In the genomic region with DNA sequence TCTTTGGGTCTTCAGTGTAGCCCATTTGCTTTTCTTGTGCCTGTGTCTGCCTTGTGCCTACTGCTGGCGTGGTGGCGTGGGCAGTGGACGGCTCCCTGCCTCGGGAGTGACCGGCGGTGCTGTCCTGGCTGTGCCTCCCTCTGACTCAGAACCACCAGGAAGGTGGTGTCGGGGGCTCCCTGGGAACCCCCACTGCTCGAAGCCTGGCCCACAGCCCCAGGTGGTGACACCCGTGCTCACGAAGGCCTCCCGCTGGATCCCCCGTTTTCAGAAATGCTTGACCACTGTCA, we compare ENCODE assay signal across 18 cellular contexts. TPM values are rescaled to one million over a fixed set of nuclear protein-coding genes. Genes with fewer than 3 reads are reported as not detected.
A peak's percentile ranks its signal among the peaks of the same experiment; 100 is the strongest.
DNase-seq lines count a peak whose midpoint lies in the region; ATAC-seq, FAIRE-seq and TF ChIP-seq lines count a peak whose summit lies in the region.
"Had no signal": no experiment of that assay in that cellular context is flagged by ENCODE, and none has a peak within 500 bp of the region (broad histone marks: within the 10 kb centered on the region; RNA-seq: fewer than 3 reads in every experiment).

No MANE protein-coding gene starts in this region.

- no peak overlapping the region for H3K9ac ChIP-seq in HepG2 (ENCODE audit: insufficient read depth, low read depth, low read length)
- H3K9ac ChIP-seq: BLaER1 had no signal

- TF ChIP-seq EP300 in HepG2 (IDR thresholded peaks at IDR 0.05; ENCODE audit: low read depth in 2 of 2, low read length in 2 of 2) (no peak), HepG2 (CRISPR knock-in tag; IDR thresholded peaks at IDR 0.05; ENCODE audit: borderline replicate concordance) (no peak)

- H3K79me2 ChIP-seq in HepG2 (ENCODE audit: insufficient read depth, low read length) (peaks cover 47% of the 10 kb centered on the region), hepatocyte (peaks cover 64% of the 10 kb centered on the region)

- TF ChIP-seq POLR2A in HepG2 (IDR thresholded peaks at IDR 0.05; ENCODE audit: insufficient read depth in 1 of 2, low read depth in 2 of 2, low read length in 2 of 2) (no peak), right lobe of liver (IDR thresholded peaks at IDR 0.05) (no peak)

- DNase-seq in HepG2 (ENCODE audit: low spot score) (no peak), right lobe of liver (no peak), hepatocyte (ENCODE audit: low spot score) (no peak), NCI-H345 (lab: John Stamatoyannopoulos, UW) (no peak)
- no peak for DNase-seq in NK-92 treated with Interleukin-12 subunit alpha and Interleukin-12 subunit beta, amount 100 ng/mL, for 24 hours (lab: John Stamatoyannopoulos, UW)
- DNase-seq: 8988T; AML-193; Caco-2; CD8-positive, alpha-beta memory T cell; DND-41; GDM1; HFFc6 had no signal

- 100% methylated on average over 6 of the region's 12 CpGs for WGBS in HepG2 (ENCODE audit: low lambda C conversion rate)
- no CpG with 5 or more reads among the region's 12 CpGs for WGBS in right lobe of liver (ENCODE audit: insufficient coverage, low coverage, low lambda C conversion rate, missing lambda C conversion rate)
- 97% methylated on average over 12 of the region's 12 CpGs for WGBS in hepatocyte (ENCODE audit: low lambda C conversion rate, missing lambda C conversion rate)

- H3K9me3 ChIP-seq in HepG2 (ENCODE audit: low read length), result no peaks in the 10 kb centered on the region
- no peaks in the 10 kb centered on the region for H3K9me3 ChIP-seq in right lobe of liver
- no peaks in the 10 kb centered on the region for H3K9me3 ChIP-seq in hepatocyte (ENCODE audit: low read depth)
- H3K9me3 ChIP-seq: BLaER1, Caco-2, HAP-1 had no signal

- intact Hi-C loops in HepG2 (cut with micrococcal nuclease; ENCODE audit: unreplicated experiment) (no loop called here), right lobe of liver (cut with DNase I) (no loop called here)

- no peak overlapping the region for H3K4me2 ChIP-seq in HepG2 (ENCODE audit: low read depth, low read length)
- H3K4me2 ChIP-seq in hepatocyte, result no peak overlapping the region
- H3K4me2 ChIP-seq: BLaER1 had no signal

- H3K4me3 ChIP-seq in HepG2 (replicated peaks in 1 of 3; ENCODE audit: insufficient read depth in 1 of 3, low read depth in 2 of 3, low read length in 3 of 3) (no peak overlapping the region), right lobe of liver (no peak overlapping the region), hepatocyte (no peak overlapping the region)
- H3K4me3 ChIP-seq: BLaER1, HAP-1 had no signal

- in situ Hi-C loops in HepG2 (cut with HindIII; ENCODE audit: extremely low pct_ligation_motif_present, low pct_unique_long_range_greater_than_20kb), result no loop called here

- BruUV-seq in HepG2 (replicated peaks; lab: Mats Ljungman, UMichigan), result no TSS peak

- H3K9me2 ChIP-seq in hepatocyte (replicated peaks; ENCODE audit: insufficient read depth), result no peaks in the 10 kb centered on the region

- no peak overlapping the region for H3K27ac ChIP-seq in HepG2 (ENCODE audit: extremely low read length, insufficient read depth, low read length)
- no peak overlapping the region for H3K27ac ChIP-seq in right lobe of liver
- peak overlapping the region; percentile 97 for H3K27ac ChIP-seq in hepatocyte
- H3K27ac ChIP-seq: BLaER1 had no signal

- H3K36me3 ChIP-seq in HepG2 (replicated peaks in 1 of 2; ENCODE audit: control insufficient read depth in 1 of 2, insufficient read depth in 2 of 2, low read length in 2 of 2) (peaks cover 25 to 50% of the 10 kb centered on the region in 2 experiments; a peak in 4 of 5 replicates), right lobe of liver (peaks cover 12 to 39% (median 28%) of the 10 kb centered on the region in 4 donors), hepatocyte (replicated peaks; ENCODE audit: insufficient read depth, low read depth) (no peaks in the 10 kb centered on the region)

- peaks cover 39% of the 10 kb centered on the region for H4K20me1 ChIP-seq in HepG2 (ENCODE audit: insufficient read depth, low read length)
- H4K20me1 ChIP-seq in hepatocyte (ENCODE audit: insufficient read depth, poor library complexity, severe bottlenecking), result peaks cover 48% of the 10 kb centered on the region

- ATAC-seq in HepG2, result no peak
- ATAC-seq in right lobe of liver, result no peak
- ATAC-seq in HG02610 (IDR thresholded peaks at IDR 0.05; ENCODE audit: unreplicated experiment), result no peak

- no peaks in the 10 kb centered on the region for H3K27me3 ChIP-seq in HepG2 (ENCODE audit: control insufficient read depth in 1 of 2, insufficient read depth in 2 of 2, low read length in 2 of 2)
- H3K27me3 ChIP-seq in right lobe of liver, result no peaks in the 10 kb centered on the region
- H3K27me3 ChIP-seq in hepatocyte, result no peaks in the 10 kb centered on the region

- no peak for TF ChIP-seq RAD21 in HepG2 (CRISPR knock-in tag; IDR thresholded peaks at IDR 0.05)

- FAIRE-seq in HepG2 (lab: Jason Lieb, UNC), result no peak
- FAIRE-seq: GM19239, H1, HTR-8/SVneo had no signal

- peaks cover 52% of the 10 kb centered on the region for H3K4me1 ChIP-seq in HepG2 (ENCODE audit: insufficient read depth, low read length)
- H3K4me1 ChIP-seq in right lobe of liver, result peaks cover 0 to 30% (median 8%) of the 10 kb centered on the region in 4 donors
- H3K4me1 ChIP-seq in hepatocyte (ENCODE audit: insufficient read depth), result peaks cover 46% of the 10 kb centered on the region

- H2AFZ ChIP-seq in HepG2 (ENCODE audit: low read length), result no peak overlapping the region
- no peak overlapping the region for H2AFZ ChIP-seq in hepatocyte

- TF ChIP-seq CTCF in HepG2 (CRISPR knock-in tag; IDR thresholded peaks at IDR 0.05) (no peak), right lobe of liver (IDR thresholded peaks at IDR 0.05) (no peak), hepatocyte (IDR thresholded peaks at IDR 0.05; ENCODE audit: poor library complexity) (no peak)

- POLR2A ChIA-PET in HepG2 (lab: Yijun Ruan, JAX), result interaction anchor here (0.8 kb wide), 2 partner anchors 8 to 9 kb away, joined by 3 to 4 read pairs; no protein-coding TSS in a partner anchor

- CTCF ChIA-PET in HepG2 (lab: Yijun Ruan, JAX; ENCODE audit: low intra/inter-chr PET ratio, low total read pairs), result no interaction called here

RNA-seq across cellular contexts. Expression of a gene that starts 5.1 kb away (rescaled TPM):
- 0.18 TPM in 1 of 2 replicates, not detected in the other for total RNA-seq in HepG2 (2016; rRNA removed; fragmentation: Illumina TruSeq; extraction: Trizol)
- not detected in 2 replicates for total RNA-seq in HepG2 (2016; cell fraction: cytosol; rRNA removed; fragmentation: Illumina TruSeq; extraction: Trizol; ENCODE audit: low read depth)
- total RNA-seq in HepG2 (2016; cell fraction: insoluble cytoplasmic fraction; rRNA removed; fragmentation: Illumina TruSeq; extraction: Trizol), result not detected in 2 replicates
- total RNA-seq in HepG2 (2016; cell fraction: membrane; rRNA removed; fragmentation: Illumina TruSeq; extraction: Trizol), result 0.09 TPM in 1 of 2 replicates, not detected in the other
- total RNA-seq in HepG2 (2016; cell fraction: nucleus; rRNA removed; fragmentation: Illumina TruSeq; extraction: Trizol), result not detected in 2 replicates
- 0.03 and 0.04 TPM in 2 replicates for polyA plus RNA-seq in HepG2 (2011; rRNA removed)
- polyA plus RNA-seq in HepG2 (2011; cell fraction: cytosol; rRNA removed), result 0.05 TPM in 1 of 2 replicates, not detected in the other
- polyA plus RNA-seq in HepG2 (2011; cell fraction: nucleus; rRNA removed), result 1.2 and 2.0 TPM in 2 replicates
- 0.08 TPM in 1 of 2 replicates, not detected in the other for polyA plus RNA-seq in HepG2 (2012)
- 0.06 TPM in 1 of 2 replicates, not detected in the other for polyA plus RNA-seq in HepG2 (2016; cell fraction: cytosol; fragmentation: Illumina TruSeq; extraction: Trizol; ENCODE audit: low read depth)
- not detected in 2 replicates for polyA plus RNA-seq in HepG2 (2016; cell fraction: insoluble cytoplasmic fraction; fragmentation: Illumina TruSeq; extraction: Trizol; ENCODE audit: low read depth)
- not detected in 2 replicates for polyA plus RNA-seq in HepG2 (2016; cell fraction: membrane; fragmentation: Illumina TruSeq; extraction: Trizol; ENCODE audit: low read depth)
- 0.51 TPM in 2 replicates for polyA plus RNA-seq in HepG2 (2016; cell fraction: nucleus; fragmentation: Illumina TruSeq; extraction: Trizol; ENCODE audit: insufficient read depth, low read depth)
- 0.48 and 1.0 TPM in 2 replicates for polyA minus RNA-seq in HepG2 (2011; rRNA and poly(A)+ RNA removed; ENCODE audit: low replicate concordance)
- not detected in 2 replicates for polyA minus RNA-seq in HepG2 (2011; cell fraction: cytosol; rRNA and poly(A)+ RNA removed)
- 0.62 TPM in 1 of 2 replicates, not detected in the other for polyA minus RNA-seq in HepG2 (2011; cell fraction: nucleus; rRNA and poly(A)+ RNA removed)
- total RNA-seq in right lobe of liver, result 1 to 10 TPM in 1 of 6 experiments, under 1 TPM in 5; 0.24 to 1.2 (median 0.59) TPM
- total RNA-seq in hepatocyte, result 3.9 and 8.2 TPM in 2 replicates
- polyA plus RNA-seq in hepatocyte, result 20.9 and 22.3 TPM in 2 replicates
- polyA plus RNA-seq: CD8-positive, alpha-beta memory T cell had no signal

RNA-seq across cellular contexts. Expression of a gene that starts 7.4 kb away (rescaled TPM):
- total RNA-seq in HepG2 (2016; rRNA removed; fragmentation: Illumina TruSeq; extraction: Trizol), result 8.8 and 10.1 TPM in 2 replicates
- 11.7 and 13.9 TPM in 2 replicates for total RNA-seq in HepG2 (2016; cell fraction: cytosol; rRNA removed; fragmentation: Illumina TruSeq; extraction: Trizol; ENCODE audit: low read depth)
- total RNA-seq in HepG2 (2016; cell fraction: insoluble cytoplasmic fraction; rRNA removed; fragmentation: Illumina TruSeq; extraction: Trizol), result 8.6 and 13.2 TPM in 2 replicates
- total RNA-seq in HepG2 (2016; cell fraction: membrane; rRNA removed; fragmentation: Illumina TruSeq; extraction: Trizol), result 13.1 and 15.2 TPM in 2 replicates
- total RNA-seq in HepG2 (2016; cell fraction: nucleus; rRNA removed; fragmentation: Illumina TruSeq; extraction: Trizol), result 16.1 and 17.8 TPM in 2 replicates
- 7.9 and 8.6 TPM in 2 replicates for polyA plus RNA-seq in HepG2 (2011; rRNA removed)
- polyA plus RNA-seq in HepG2 (2011; cell fraction: cytosol; rRNA removed), result 6.1 and 7.3 TPM in 2 replicates
- polyA plus RNA-seq in HepG2 (2011; cell fraction: nucleus; rRNA removed), result 34.7 and 47.7 TPM in 2 replicates
- polyA plus RNA-seq in HepG2 (2012), result 34.0 and 34.2 TPM in 2 replicates
- polyA plus RNA-seq in HepG2 (2016; cell fraction: cytosol; fragmentation: Illumina TruSeq; extraction: Trizol; ENCODE audit: low read depth), result 12.1 and 13.8 TPM in 2 replicates
- polyA plus RNA-seq in HepG2 (2016; cell fraction: insoluble cytoplasmic fraction; fragmentation: Illumina TruSeq; extraction: Trizol; ENCODE audit: low read depth), result 18.7 and 31.5 TPM in 2 replicates
- 17.7 and 21.0 TPM in 2 replicates for polyA plus RNA-seq in HepG2 (2016; cell fraction: membrane; fragmentation: Illumina TruSeq; extraction: Trizol; ENCODE audit: low read depth)
- 46.1 and 47.0 TPM in 2 replicates for polyA plus RNA-seq in HepG2 (2016; cell fraction: nucleus; fragmentation: Illumina TruSeq; extraction: Trizol; ENCODE audit: insufficient read depth, low read depth)
- polyA minus RNA-seq in HepG2 (2011; rRNA and poly(A)+ RNA removed; ENCODE audit: low replicate concordance), result 20.0 and 24.2 TPM in 2 replicates
- 16.0 and 20.6 TPM in 2 replicates for polyA minus RNA-seq in HepG2 (2011; cell fraction: cytosol; rRNA and poly(A)+ RNA removed)
- 34.1 and 34.2 TPM in 2 replicates for polyA minus RNA-seq in HepG2 (2011; cell fraction: nucleus; rRNA and poly(A)+ RNA removed)
- total RNA-seq in right lobe of liver, result 10 to 100 TPM; 14.0 to 22.1 (median 19.1) TPM
- total RNA-seq in hepatocyte, result 17.9 and 21.2 TPM in 2 replicates
- polyA plus RNA-seq in hepatocyte, result 75.3 and 81.1 TPM in 2 replicates

RNA-seq across cellular contexts. Expression of a gene that starts 7.9 kb away (rescaled TPM):
- total RNA-seq in HepG2 (2016; rRNA removed; fragmentation: Illumina TruSeq; extraction: Trizol), result 108 and 130 TPM in 2 replicates
- total RNA-seq in HepG2 (2016; cell fraction: cytosol; rRNA removed; fragmentation: Illumina TruSeq; extraction: Trizol; ENCODE audit: low read depth), result 129 and 146 TPM in 2 replicates
- total RNA-seq in HepG2 (2016; cell fraction: insoluble cytoplasmic fraction; rRNA removed; fragmentation: Illumina TruSeq; extraction: Trizol), result 99.2 and 143 TPM in 2 replicates
- 198 and 217 TPM in 2 replicates for total RNA-seq in HepG2 (2016; cell fraction: membrane; rRNA removed; fragmentation: Illumina TruSeq; extraction: Trizol)
- 72.7 and 85.2 TPM in 2 replicates for total RNA-seq in HepG2 (2016; cell fraction: nucleus; rRNA removed; fragmentation: Illumina TruSeq; extraction: Trizol)
- polyA plus RNA-seq in HepG2 (2011; rRNA removed), result 70.5 and 89.7 TPM in 2 replicates
- polyA plus RNA-seq in HepG2 (2011; cell fraction: cytosol; rRNA removed), result 94.0 and 125 TPM in 2 replicates
- 130 and 144 TPM in 2 replicates for polyA plus RNA-seq in HepG2 (2011; cell fraction: nucleus; rRNA removed)
- 41.8 and 57.9 TPM in 2 replicates for polyA plus RNA-seq in HepG2 (2012)
- 147 and 176 TPM in 2 replicates for polyA plus RNA-seq in HepG2 (2016; cell fraction: cytosol; fragmentation: Illumina TruSeq; extraction: Trizol; ENCODE audit: low read depth)
- 97.4 and 103 TPM in 2 replicates for polyA plus RNA-seq in HepG2 (2016; cell fraction: insoluble cytoplasmic fraction; fragmentation: Illumina TruSeq; extraction: Trizol; ENCODE audit: low read depth)
- 170 and 175 TPM in 2 replicates for polyA plus RNA-seq in HepG2 (2016; cell fraction: membrane; fragmentation: Illumina TruSeq; extraction: Trizol; ENCODE audit: low read depth)
- 156 and 163 TPM in 2 replicates for polyA plus RNA-seq in HepG2 (2016; cell fraction: nucleus; fragmentation: Illumina TruSeq; extraction: Trizol; ENCODE audit: insufficient read depth, low read depth)
- 33.4 and 58.0 TPM in 2 replicates for polyA minus RNA-seq in HepG2 (2011; rRNA and poly(A)+ RNA removed; ENCODE audit: low replicate concordance)
- polyA minus RNA-seq in HepG2 (2011; cell fraction: cytosol; rRNA and poly(A)+ RNA removed), result 18.1 and 22.7 TPM in 2 replicates
- 23.2 and 28.0 TPM in 2 replicates for polyA minus RNA-seq in HepG2 (2011; cell fraction: nucleus; rRNA and poly(A)+ RNA removed)
- total RNA-seq in right lobe of liver, result 10 to 100 TPM; 24.4 to 49.3 (median 28.6) TPM
- total RNA-seq in hepatocyte, result 142 and 165 TPM in 2 replicates
- 190 and 207 TPM in 2 replicates for polyA plus RNA-seq in hepatocyte

RNA-seq across cellular contexts. Expression of a gene that starts 12.2 kb away (rescaled TPM):
- total RNA-seq in HepG2 (2016; rRNA removed; fragmentation: Illumina TruSeq; extraction: Trizol) (0.38 and 0.73 TPM in 2 replicates), right lobe of liver (under 1 TPM in 3 of 6 experiments, not detected in 3; 0.28 to 0.81 (median 0.42) TPM), hepatocyte (0.30 TPM in 1 of 2 replicates, not detected in the other)
- total RNA-seq in HepG2 (2016; cell fraction: cytosol; rRNA removed; fragmentation: Illumina TruSeq; extraction: Trizol; ENCODE audit: low read depth), result 1.1 TPM in 2 replicates
- 0.54 and 0.56 TPM in 2 replicates for total RNA-seq in HepG2 (2016; cell fraction: insoluble cytoplasmic fraction; rRNA removed; fragmentation: Illumina TruSeq; extraction: Trizol)
- 0.96 and 1.2 TPM in 2 replicates for total RNA-seq in HepG2 (2016; cell fraction: membrane; rRNA removed; fragmentation: Illumina TruSeq; extraction: Trizol)
- 0.40 and 0.69 TPM in 2 replicates for total RNA-seq in HepG2 (2016; cell fraction: nucleus; rRNA removed; fragmentation: Illumina TruSeq; extraction: Trizol)
- polyA plus RNA-seq in HepG2 (2011; rRNA removed) (0.16 and 0.39 TPM in 2 replicates), hepatocyte (0.91 and 0.93 TPM in 2 replicates)
- 0.27 and 0.36 TPM in 2 replicates for polyA plus RNA-seq in HepG2 (2011; cell fraction: cytosol; rRNA removed)
- 0.29 TPM in 1 of 2 replicates, not detected in the other for polyA plus RNA-seq in HepG2 (2011; cell fraction: nucleus; rRNA removed)
- polyA plus RNA-seq in HepG2 (2012), result 0.41 and 0.44 TPM in 2 replicates
- 0.88 and 1.2 TPM in 2 replicates for polyA plus RNA-seq in HepG2 (2016; cell fraction: cytosol; fragmentation: Illumina TruSeq; extraction: Trizol; ENCODE audit: low read depth)
- 0.73 and 0.80 TPM in 2 replicates for polyA plus RNA-seq in HepG2 (2016; cell fraction: insoluble cytoplasmic fraction; fragmentation: Illumina TruSeq; extraction: Trizol; ENCODE audit: low read depth)
- 0.84 and 1.0 TPM in 2 replicates for polyA plus RNA-seq in HepG2 (2016; cell fraction: membrane; fragmentation: Illumina TruSeq; extraction: Trizol; ENCODE audit: low read depth)
- 0.57 and 0.95 TPM in 2 replicates for polyA plus RNA-seq in HepG2 (2016; cell fraction: nucleus; fragmentation: Illumina TruSeq; extraction: Trizol; ENCODE audit: insufficient read depth, low read depth)
- not detected in 2 replicates for polyA minus RNA-seq in HepG2 (2011; rRNA and poly(A)+ RNA removed; ENCODE audit: low replicate concordance)
- polyA minus RNA-seq in HepG2 (2011; cell fraction: cytosol; rRNA and poly(A)+ RNA removed), result not detected in 2 replicates
- not detected in 2 replicates for polyA minus RNA-seq in HepG2 (2011; cell fraction: nucleus; rRNA and poly(A)+ RNA removed)
- total RNA-seq: Caco-2 had no signal

RNA-seq across cellular contexts. Expression of a gene that starts 37.9 kb away (rescaled TPM):
- not detected in 2 replicates for total RNA-seq in HepG2 (2016; rRNA removed; fragmentation: Illumina TruSeq; extraction: Trizol)
- total RNA-seq in HepG2 (2016; cell fraction: cytosol; rRNA removed; fragmentation: Illumina TruSeq; extraction: Trizol; ENCODE audit: low read depth), result not detected in 2 replicates
- total RNA-seq in HepG2 (2016; cell fraction: insoluble cytoplasmic fraction; rRNA removed; fragmentation: Illumina TruSeq; extraction: Trizol), result not detected in 2 replicates
- total RNA-seq in HepG2 (2016; cell fraction: membrane; rRNA removed; fragmentation: Illumina TruSeq; extraction: Trizol), result not detected in 2 replicates
- not detected in 2 replicates for total RNA-seq in HepG2 (2016; cell fraction: nucleus; rRNA removed; fragmentation: Illumina TruSeq; extraction: Trizol)
- not detected in 2 replicates for polyA plus RNA-seq in HepG2 (2011; rRNA removed)
- polyA plus RNA-seq in HepG2 (2011; cell fraction: cytosol; rRNA removed), result not detected in 2 replicates
- polyA plus RNA-seq in HepG2 (2011; cell fraction: nucleus; rRNA removed), result not detected in 2 replicates
- not detected in 2 replicates for polyA plus RNA-seq in HepG2 (2012)
- polyA plus RNA-seq in HepG2 (2016; cell fraction: cytosol; fragmentation: Illumina TruSeq; extraction: Trizol; ENCODE audit: low read depth), result not detected in 2 replicates
- polyA plus RNA-seq in HepG2 (2016; cell fraction: insoluble cytoplasmic fraction; fragmentation: Illumina TruSeq; extraction: Trizol; ENCODE audit: low read depth), result not detected in 2 replicates
- polyA plus RNA-seq in HepG2 (2016; cell fraction: membrane; fragmentation: Illumina TruSeq; extraction: Trizol; ENCODE audit: low read depth), result not detected in 2 replicates
- not detected in 2 replicates for polyA plus RNA-seq in HepG2 (2016; cell fraction: nucleus; fragmentation: Illumina TruSeq; extraction: Trizol; ENCODE audit: insufficient read depth, low read depth)
- not detected in 2 replicates for polyA minus RNA-seq in HepG2 (2011; rRNA and poly(A)+ RNA removed; ENCODE audit: low replicate concordance)
- not detected in 2 replicates for polyA minus RNA-seq in HepG2 (2011; cell fraction: cytosol; rRNA and poly(A)+ RNA removed)
- polyA minus RNA-seq in HepG2 (2011; cell fraction: nucleus; rRNA and poly(A)+ RNA removed), result not detected in 2 replicates
- total RNA-seq in right lobe of liver, result under 1 TPM; 0.07 to 0.49 (median 0.36) TPM
- not detected in 2 replicates for total RNA-seq in hepatocyte
- 0.15 and 0.57 TPM in 2 replicates for polyA plus RNA-seq in hepatocyte
- total RNA-seq: Caco-2; CD8-positive, alpha-beta memory T cell; H1 had no signal
- polyA plus RNA-seq: H1 had no signal
